Comparison of ENCODE assay signal across 25 cellular contexts in the genomic region with DNA sequence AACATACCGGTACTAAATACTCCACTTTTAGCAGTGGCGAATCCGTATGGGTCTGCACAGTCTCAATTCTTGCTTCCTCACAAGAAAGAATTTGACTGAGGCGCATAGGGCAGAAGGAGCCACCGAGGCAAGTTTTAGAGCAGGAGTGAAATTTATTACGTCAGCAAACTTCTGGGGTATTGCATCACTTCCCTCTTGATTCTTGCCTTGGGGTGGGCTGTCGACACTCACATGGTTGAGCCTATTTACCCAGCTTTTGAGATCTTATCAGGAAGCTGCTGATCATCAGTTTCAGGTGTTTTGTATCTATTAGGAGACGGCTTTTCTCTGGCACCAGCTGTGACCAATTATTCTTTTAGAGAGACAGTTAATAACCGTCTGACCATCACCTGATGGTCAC.
"Had no signal": no experiment of that assay in that cellular context is flagged by ENCODE, and none has a peak within 500 bp of the region (broad histone marks: within the 10 kb centered on the region; RNA-seq: fewer than 3 reads in every experiment).

No MANE protein-coding gene starts in this region.

- H3K4me3 Mint-ChIP-seq: activated B cell treated with CpG ODN at 0.5 μM for 24 hours; activated naive CD8-positive, alpha-beta T cell; activated T-cell treated with anti-CD3 and anti-CD28 coated beads, Interleukin-2, amount 50 U/mL, for 4 hours; central memory CD8-positive, alpha-beta T cell; endodermal cell; natural killer cell treated with Interleukin-12 subunit alpha and Interleukin-12 subunit beta and Interleukin-15 and Interleukin-18, amount 100 ng/mL, for 72 hours had no signal

- H3K27ac Mint-ChIP-seq: activated B cell treated with CpG ODN at 0.5 μM for 24 hours; activated naive CD8-positive, alpha-beta T cell; activated T-helper 2 cell treated with anti-CD3 and anti-CD28 coated beads, Interferon-gamma antibody, Interleukin-2, Interleukin-4, amounts not matched to agents 10 μg/mL and 5 μg/mL and 100 μg/mL, durations not matched to agents 14 hours and 24 hours and 36 hours; endodermal cell; natural killer cell treated with Interleukin-12 subunit alpha and Interleukin-12 subunit beta and Interleukin-15 and Interleukin-18, amount 100 ng/mL, for 72 hours had no signal

- H3K27ac ChIP-seq: esophagus squamous epithelium, gastrocnemius medialis, neutrophil, ovary, prostate gland, upper lobe of left lung had no signal

- FAIRE-seq: astrocyte, colon had no signal

- H3K9me3 ChIP-seq: esophagus squamous epithelium, gastrocnemius medialis, neutrophil, ovary, prostate gland, upper lobe of left lung had no signal

- H3K36me3 ChIP-seq: esophagus squamous epithelium, gastrocnemius medialis, neutrophil, ovary, prostate gland, upper lobe of left lung had no signal

- DNase-seq: activated B cell treated with CpG ODN at 0.5 μM for 24 hours; activated CD4-positive, alpha-beta T cell treated with anti-CD3 and anti-CD28 coated beads for 4 hours; activated CD4-positive, alpha-beta T cell treated with anti-CD3 and anti-CD28 coated beads, Interleukin-2, amount 50 U/mL, for 48 hours; activated CD8-positive, alpha-beta memory T cell treated with anti-CD3 and anti-CD28 coated beads, Interleukin-2, amount 50 U/mL, for 48 hours; activated naive CD4-positive, alpha-beta T cell; activated T-cell treated with anti-CD3 and anti-CD28 coated beads, Interleukin-2, amount 50 U/mL, for 4 hours; endodermal cell; esophagus squamous epithelium; gastrocnemius medialis; hippocampal formation; left ventricle myocardium superior; mammary epithelial cell; ovary; stimulated activated CD4-positive, alpha-beta T cell treated with anti-CD3 and anti-CD28 coated beads, Interleukin-12 subunit alpha, Interleukin-12 subunit beta, amount 100 ng/mL, for 4 hours; stimulated activated CD4-positive, alpha-beta T cell treated with anti-CD3 and anti-CD28 coated beads, Interleukin-4, amount 100 ng/mL, for 4 hours; stimulated activated naive CD8-positive, alpha-beta T cell treated with anti-CD3 and anti-CD28 coated beads, Interleukin-15, Interleukin-2, amounts not matched to agents 100 U/mL and 50 U/mL, for 24 hours; upper lobe of left lung had no signal

- H3K36me3 Mint-ChIP-seq: activated naive CD8-positive, alpha-beta T cell; natural killer cell treated with Interleukin-12 subunit alpha and Interleukin-12 subunit beta and Interleukin-15 and Interleukin-18, amount 100 ng/mL, for 72 hours had no signal

- ATAC-seq: activated T-cell treated with anti-CD3 and anti-CD28 coated beads, Interleukin-2, amount 50 U/mL, for 4 hours; gastrocnemius medialis; left ventricle myocardium superior; natural killer cell treated with Interleukin-12 subunit alpha and Interleukin-12 subunit beta and Interleukin-15 and Interleukin-18, amount 100 ng/mL, for 72 hours; stimulated activated naive CD8-positive, alpha-beta T cell treated with anti-CD3 and anti-CD28 coated beads, Interleukin-15, Interleukin-2, amounts not matched to agents 100 U/mL and 50 U/mL, for 24 hours had no signal

- H3K4me1 Mint-ChIP-seq: activated B cell treated with CpG ODN at 0.5 μM for 24 hours; central memory CD8-positive, alpha-beta T cell; endodermal cell had no signal

- H3K27me3 Mint-ChIP-seq: activated B cell treated with CpG ODN at 0.5 μM for 24 hours; central memory CD8-positive, alpha-beta T cell; natural killer cell treated with Interleukin-12 subunit alpha and Interleukin-12 subunit beta and Interleukin-15 and Interleukin-18, amount 100 ng/mL, for 72 hours had no signal

- H3K27me3 ChIP-seq: esophagus squamous epithelium, gastrocnemius medialis, neutrophil, ovary, upper lobe of left lung had no signal

- H3K4me3 ChIP-seq: esophagus squamous epithelium, gastrocnemius medialis, ovary, prostate gland, upper lobe of left lung had no signal

- H3K4me1 ChIP-seq: esophagus squamous epithelium, gastrocnemius medialis, prostate gland, upper lobe of left lung had no signal
